Comparison of ENCODE assay signal across 30 cellular contexts in genomic region chr5:149043641-149044040, GRCh38. TPM values are rescaled to one million over a fixed set of nuclear protein-coding genes. Genes with fewer than 3 reads are reported as not detected.
"Had no signal": no experiment of that assay in that cellular context is flagged by ENCODE, and none has a peak within 500 bp of the region (broad histone marks: within the 10 kb centered on the region; RNA-seq: fewer than 3 reads in every experiment).

No MANE protein-coding gene starts in this region.

- H3K36me3 ChIP-seq: esophagus squamous epithelium, gastroesophageal sphincter, WERI-Rb-1 had no signal

- H3K79me2 ChIP-seq: hepatocyte had no signal

- H3K27ac ChIP-seq: body of pancreas, esophagus squamous epithelium, gastroesophageal sphincter, heart right ventricle, hepatocyte, WERI-Rb-1 had no signal

- H3K4me3 ChIP-seq: body of pancreas, esophagus squamous epithelium, gastroesophageal sphincter, heart right ventricle, hepatocyte had no signal

- ATAC-seq: activated CD4-positive, CD25-positive, alpha-beta regulatory T cell treated with anti-CD3 and anti-CD28 coated beads, Interleukin-2, amount 50 U/mL, for 24 hours; activated CD8-positive, alpha-beta T cell treated with anti-CD3 and anti-CD28 coated beads for 36 hours; activated T-cell treated with anti-CD3 and anti-CD28 coated beads, Interleukin-2, amount 50 U/mL, for 4 hours; activated T-helper 17 cell treated with anti-CD3 and anti-CD28 coated beads, Interleukin-2, amount 50 U/mL, for 72 hours; body of pancreas; gastroesophageal sphincter; heart right ventricle; T-helper 17 cell had no signal

- DNase-seq: activated B cell treated with CpG ODN at 0.5 μM for 24 hours; activated CD4-positive, alpha-beta T cell treated with anti-CD3 and anti-CD28 coated beads for 48 hours; activated CD4-positive, alpha-beta T cell treated with anti-CD3 and anti-CD28 coated beads, Interleukin-2, amount 50 U/mL, for 1 hour; activated CD4-positive, alpha-beta T cell treated with anti-CD3 and anti-CD28 coated beads, Interleukin-2, amount 50 U/mL, for 48 hours; activated CD8-positive, alpha-beta memory T cell treated with anti-CD3 and anti-CD28 coated beads for 24 hours; activated CD8-positive, alpha-beta T cell treated with anti-CD3 and anti-CD28 coated beads for 36 hours; activated effector memory CD4-positive, alpha-beta T cell treated with Interleukin-2 at 50 U/mL for 16 hours; activated gamma-delta T cell treated with Interleukin-2 at 50 U/mL for 16 hours; activated naive CD4-positive, alpha-beta T cell treated with anti-CD3 and anti-CD28 coated beads, Interleukin-2, amount 50 U/mL, for 16 hours; activated naive CD4-positive, alpha-beta T cell treated with Interleukin-2 at 50 U/mL for 16 hours; activated T-cell treated with anti-CD3 and anti-CD28 coated beads, Interleukin-2, amount 50 U/mL, for 4 hours; amniotic stem cell; aorta; body of pancreas; caudate nucleus; cortex of kidney; effector memory CD4-positive, alpha-beta T cell; endodermal cell; erythroblast; esophagus squamous epithelium; foreskin melanocyte; heart right ventricle; T-helper 17 cell; T1000; WERI-Rb-1 had no signal

- H3K27me3 ChIP-seq: body of pancreas, esophagus squamous epithelium, gastroesophageal sphincter, heart right ventricle, hepatocyte had no signal

- H2AFZ ChIP-seq: hepatocyte had no signal

- H3K4me2 ChIP-seq: hepatocyte had no signal

- H3K4me1 ChIP-seq: body of pancreas, esophagus squamous epithelium, gastroesophageal sphincter had no signal

- FAIRE-seq: colon had no signal

- H3K9me3 ChIP-seq: body of pancreas, esophagus squamous epithelium, gastroesophageal sphincter, heart right ventricle had no signal

RNA-seq across cellular contexts. Expression of gene SH3TC2, which starts 19.2 kb away (rescaled TPM):
- total RNA-seq: activated B cell treated with CpG ODN at 0.5 μM for 24 hours; activated CD8-positive, alpha-beta T cell treated with anti-CD3 and anti-CD28 coated beads for 36 hours; activated T-cell treated with anti-CD3 and anti-CD28 coated beads, Interleukin-2, amount 50 U/mL, for 4 hours; activated T-helper 17 cell treated with anti-CD3 and anti-CD28 coated beads, Interleukin-2, amount 50 U/mL, for 72 hours had no signal
- polyA plus RNA-seq: aorta had no signal
